Comparison of ENCODE assay signal across 26 cellular contexts in genomic region chr11:74992852-74993251, GRCh38. TPM values are rescaled to one million over a fixed set of nuclear protein-coding genes. Genes with fewer than 3 reads are reported as not detected.
DNase-seq lines count a peak whose midpoint lies in the region; ATAC-seq, FAIRE-seq and TF ChIP-seq lines count a peak whose summit lies in the region.
"Had no signal": no experiment of that assay in that cellular context is flagged by ENCODE, and none has a peak within 500 bp of the region (broad histone marks: within the 10 kb centered on the region; RNA-seq: fewer than 3 reads in every experiment).

No MANE protein-coding gene starts in this region.

- H3K4me3 Mint-ChIP-seq in activated CD4-positive, alpha-beta memory T cell treated with anti-CD3 and anti-CD28 coated beads, Interleukin-2, amount 10 ng/mL, durations not matched to agents 7 days and 5 days: no peak overlapping the region
- H3K4me3 Mint-ChIP-seq: activated CD4-positive, alpha-beta T cell treated with anti-CD3 and anti-CD28 coated beads, Interleukin-2, amount 10 ng/mL, durations not matched to agents 7 days and 5 days; activated naive CD4-positive, alpha-beta T cell treated with anti-CD3 and anti-CD28 coated beads, Interleukin-2, amount 50 U/mL, for 24 hours; CD8-positive, alpha-beta memory T cell; memory B cell had no signal

- intact Hi-C loops in left ventricle myocardium inferior (cut with micrococcal nuclease): no loop called here

- no peak for TF ChIP-seq CTCF in left ventricle myocardium inferior (IDR thresholded peaks at IDR 0.05; ENCODE audit: borderline replicate concordance)

- H3K4me1 ChIP-seq in left ventricle myocardium inferior: peaks cover 19% of the 10 kb centered on the region

- H3K9me3 Mint-ChIP-seq in activated CD4-positive, alpha-beta memory T cell treated with anti-CD3 and anti-CD28 coated beads, Interleukin-2, amount 10 ng/mL, durations not matched to agents 7 days and 5 days: no peaks in the 10 kb centered on the region
- H3K9me3 Mint-ChIP-seq: activated CD4-positive, alpha-beta T cell treated with anti-CD3 and anti-CD28 coated beads, Interleukin-2, amount 10 ng/mL, durations not matched to agents 7 days and 5 days; activated naive CD4-positive, alpha-beta T cell treated with anti-CD3 and anti-CD28 coated beads, Interleukin-2, amount 50 U/mL, for 24 hours; CD8-positive, alpha-beta memory T cell; memory B cell had no signal

- POLR2A ChIA-PET in activated CD4-positive, alpha-beta memory T cell treated with anti-CD3 and anti-CD28 coated beads, Interleukin-2, amount 10 ng/mL, durations not matched to agents 7 days and 5 days (lab: Charles Lee): no interaction called here

- peaks cover 33% of the 10 kb centered on the region for H3K4me1 Mint-ChIP-seq in activated CD4-positive, alpha-beta memory T cell treated with anti-CD3 and anti-CD28 coated beads, Interleukin-2, amount 10 ng/mL, durations not matched to agents 7 days and 5 days

- H3K27ac ChIP-seq in left ventricle myocardium inferior (replicated peaks): no peak overlapping the region
- H3K27ac ChIP-seq: dorsolateral prefrontal cortex, heart left ventricle, tibial nerve, VCaP had no signal

- DNase-seq in GM18507 (ENCODE audit: extremely low spot score, insufficient read length, low read depth) (peak; percentile 29), cerebellar nuclear complex (lab: John Stamatoyannopoulos, UW) (no peak), left ventricle myocardium inferior (no peak)
- DNase-seq in activated CD4-positive, alpha-beta memory T cell treated with anti-CD3 and anti-CD28 coated beads, Interleukin-2, amount 10 ng/mL, durations not matched to agents 7 days and 5 days: no peak
- DNase-seq: activated CD4-positive, alpha-beta T cell treated with anti-CD3 and anti-CD28 coated beads, Interleukin-2, amount 10 ng/mL, durations not matched to agents 7 days and 5 days; aorta; caudate nucleus; CD8-positive, alpha-beta memory T cell; DMS153; dorsolateral prefrontal cortex; HCEC 1CT; heart left ventricle; KBM-7; left cardiac atrium; NCI-H1436 treated with DMSO at 0.1 percent for 48 hours; NCI-H510A; small intestine; stimulated activated naive CD8-positive, alpha-beta T cell treated with anti-CD3 and anti-CD28 coated beads, Interleukin-15, Interleukin-2, amounts not matched to agents 100 U/mL and 50 U/mL, for 24 hours; T-helper 2 cell had no signal

- H3K4me3 ChIP-seq in left ventricle myocardium inferior: no peak overlapping the region
- H3K4me3 ChIP-seq: dorsolateral prefrontal cortex, heart left ventricle, tibial nerve had no signal

- H3K27ac Mint-ChIP-seq in activated CD4-positive, alpha-beta memory T cell treated with anti-CD3 and anti-CD28 coated beads, Interleukin-2, amount 10 ng/mL, durations not matched to agents 7 days and 5 days: no peak overlapping the region
- H3K27ac Mint-ChIP-seq: activated CD4-positive, alpha-beta T cell treated with anti-CD3 and anti-CD28 coated beads, Interleukin-2, amount 10 ng/mL, durations not matched to agents 7 days and 5 days; activated naive CD4-positive, alpha-beta T cell treated with anti-CD3 and anti-CD28 coated beads, Interleukin-2, amount 50 U/mL, for 24 hours; memory B cell had no signal

- ATAC-seq in GM21360 (IDR thresholded peaks at IDR 0.05; ENCODE audit: unreplicated experiment) (peak; percentile 35), HG03103 (IDR thresholded peaks at IDR 0.05; ENCODE audit: low read depth, unreplicated experiment) (peak; percentile 42), HG02840 (IDR thresholded peaks at IDR 0.05; ENCODE audit: low FRiP score, unreplicated experiment) (no peak)
- ATAC-seq: heart left ventricle; left cardiac atrium; stimulated activated naive CD8-positive, alpha-beta T cell treated with anti-CD3 and anti-CD28 coated beads, Interleukin-15, Interleukin-2, amounts not matched to agents 100 U/mL and 50 U/mL, for 24 hours had no signal

- H3K36me3 Mint-ChIP-seq in activated CD4-positive, alpha-beta memory T cell treated with anti-CD3 and anti-CD28 coated beads, Interleukin-2, amount 10 ng/mL, durations not matched to agents 7 days and 5 days (ENCODE audit: low read depth): peaks cover 5% of the 10 kb centered on the region
- H3K36me3 Mint-ChIP-seq: activated naive CD4-positive, alpha-beta T cell treated with anti-CD3 and anti-CD28 coated beads, Interleukin-2, amount 50 U/mL, for 24 hours had no signal

- peak; percentile 68 for FAIRE-seq in GM18507 (lab: Jason Lieb, UNC)
- FAIRE-seq: small intestine had no signal

- no peaks in the 10 kb centered on the region for H3K27me3 ChIP-seq in left ventricle myocardium inferior (ENCODE audit: low read depth)
- H3K27me3 ChIP-seq: dorsolateral prefrontal cortex, heart left ventricle, tibial nerve had no signal

- no peaks in the 10 kb centered on the region for H3K27me3 Mint-ChIP-seq in activated CD4-positive, alpha-beta memory T cell treated with anti-CD3 and anti-CD28 coated beads, Interleukin-2, amount 10 ng/mL, durations not matched to agents 7 days and 5 days
- H3K27me3 Mint-ChIP-seq: activated CD4-positive, alpha-beta T cell treated with anti-CD3 and anti-CD28 coated beads, Interleukin-2, amount 10 ng/mL, durations not matched to agents 7 days and 5 days; activated naive CD4-positive, alpha-beta T cell treated with anti-CD3 and anti-CD28 coated beads, Interleukin-2, amount 50 U/mL, for 24 hours; CD8-positive, alpha-beta memory T cell; memory B cell had no signal

- CTCF ChIA-PET in activated CD4-positive, alpha-beta memory T cell treated with anti-CD3 and anti-CD28 coated beads, Interleukin-2, amount 10 ng/mL, durations not matched to agents 7 days and 5 days (lab: Charles Lee): no interaction called here

- no peaks in the 10 kb centered on the region for H3K9me3 ChIP-seq in left ventricle myocardium inferior (replicated peaks)
- H3K9me3 ChIP-seq: heart left ventricle, tibial nerve had no signal

- peaks cover 15% of the 10 kb centered on the region for H3K36me3 ChIP-seq in left ventricle myocardium inferior

RNA-seq across cellular contexts. Expression of gene NEU3, which starts 4.1 kb away (rescaled TPM):
- total RNA-seq in activated CD4-positive, alpha-beta memory T cell treated with anti-CD3 and anti-CD28 coated beads, Interleukin-2, amount 10 ng/mL, durations not matched to agents 7 days and 5 days: 10 to 100 TPM; 11.5 to 12.6 TPM
- 9.9 TPM for total RNA-seq in left ventricle myocardium inferior

RNA-seq across cellular contexts. Expression of gene SPCS2, which starts 43.8 kb away (rescaled TPM):
- 100 to 1,000 TPM; 194 to 198 TPM for total RNA-seq in activated CD4-positive, alpha-beta memory T cell treated with anti-CD3 and anti-CD28 coated beads, Interleukin-2, amount 10 ng/mL, durations not matched to agents 7 days and 5 days
- total RNA-seq in left ventricle myocardium inferior: 103 TPM

RNA-seq across cellular contexts. Expression of gene XRRA1, which starts 44.0 kb away (rescaled TPM):
- 10 to 100 TPM; 10.3 to 10.9 TPM for total RNA-seq in activated CD4-positive, alpha-beta memory T cell treated with anti-CD3 and anti-CD28 coated beads, Interleukin-2, amount 10 ng/mL, durations not matched to agents 7 days and 5 days
- 7.0 TPM for total RNA-seq in left ventricle myocardium inferior
